Comparison of ENCODE assay signal across 25 cellular contexts in the genomic region with DNA sequence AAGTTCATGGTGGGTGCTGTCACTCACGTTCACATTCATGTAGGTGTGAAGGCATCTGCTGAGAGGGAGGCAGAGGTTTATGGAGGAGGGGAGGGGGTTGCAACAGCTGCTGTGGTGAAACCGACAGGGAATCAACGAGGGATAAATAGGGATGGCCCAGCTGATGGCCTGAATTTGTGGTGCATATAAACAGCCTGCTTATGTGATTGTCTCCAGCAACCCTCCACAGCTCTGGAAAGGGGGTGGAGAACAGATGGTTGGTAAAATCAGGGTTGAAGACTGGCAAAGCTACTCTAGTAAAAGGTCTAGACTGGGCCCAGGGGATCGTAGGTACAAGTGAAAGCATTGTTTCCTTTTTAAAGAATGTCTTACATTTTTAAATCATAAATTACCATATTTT. TPM values are rescaled to one million over a fixed set of nuclear protein-coding genes. Genes with fewer than 3 reads are reported as not detected.
DNase-seq lines count a peak whose midpoint lies in the region; ATAC-seq and TF ChIP-seq lines count a peak whose summit lies in the region.
"Had no signal": no experiment of that assay in that cellular context is flagged by ENCODE, and none has a peak within 500 bp of the region (broad histone marks: within the 10 kb centered on the region; RNA-seq: fewer than 3 reads in every experiment).

No MANE protein-coding gene starts in this region.

- H3K4me2 ChIP-seq in BLaER1, result peak overlapping the region; percentile 48

- H3K9ac ChIP-seq in BLaER1, result 0 out of 2 replicates have a peak overlapping the region, but pooled peaks have one; percentile 5

- no peaks in the 10 kb centered on the region for H4K20me1 ChIP-seq in BLaER1

- H3K36me3 ChIP-seq in BLaER1, result no peaks in the 10 kb centered on the region
- H3K36me3 ChIP-seq: adrenal gland, esophagus squamous epithelium, Peyer's patch, prostate gland had no signal

- TF ChIP-seq CTCF in omental fat pad (IDR thresholded peaks at IDR 0.05), result no peak

- ATAC-seq in HG02973 (IDR thresholded peaks at IDR 0.05; ENCODE audit: unreplicated experiment) (no peak), GM21825 (IDR thresholded peaks at IDR 0.05; ENCODE audit: unreplicated experiment) (no peak), omental fat pad (ENCODE audit: low FRiP score) (no peak)
- ATAC-seq: CD8-positive, alpha-beta T cell; left colon; stimulated activated naive CD8-positive, alpha-beta T cell treated with anti-CD3 and anti-CD28 coated beads, Interleukin-15, amount 100 ng/mL, for 72 hours had no signal

- no peaks in the 10 kb centered on the region for H3K27me3 ChIP-seq in BLaER1
- H3K27me3 ChIP-seq: adrenal gland, esophagus squamous epithelium, Peyer's patch, tibial nerve had no signal

- DNase-seq in NCI-H1694 treated with DMSO at 0.1 percent for 48 hours (lab: John Stamatoyannopoulos, UW) (peak; percentile 87), caudate nucleus (lab: John Stamatoyannopoulos, UW) (peak in 1 of 61 donors; percentile 68), myocyte (ENCODE audit: low read depth) (peak; percentile 92), OCI-M2 (lab: John Stamatoyannopoulos, UW; ENCODE audit: unreplicated experiment) (no peak), omental fat pad (ENCODE audit: low spot score) (no peak)
- DNase-seq: activated CD4-positive, alpha-beta T cell treated with anti-CD3 and anti-CD28 coated beads, Interleukin-2, amount 50 U/mL, for 4 hours; activated naive CD4-positive, alpha-beta T cell treated with anti-CD3 and anti-CD28 coated beads for 36 hours; adrenal gland; CD8-positive, alpha-beta T cell; cortex of kidney; esophagus squamous epithelium; H7; left colon; mammary epithelial cell; NCI-H146; NCI-H526; Peyer's patch; SHP77 treated with DMSO at 0.1 percent for 48 hours; stimulated activated naive CD8-positive, alpha-beta T cell treated with anti-CD3 and anti-CD28 coated beads, Interleukin-15, amount 100 ng/mL, for 72 hours; T-helper 9 cell had no signal

- H3K27ac ChIP-seq in BLaER1, result 0 out of 2 replicates have a peak overlapping the region, but pooled peaks have one; percentile 19
- peak overlapping the region; percentile 46 for H3K27ac ChIP-seq in caudate nucleus (ENCODE audit: low read depth, low read length)
- H3K27ac ChIP-seq: adrenal gland, esophagus squamous epithelium, Peyer's patch, prostate gland, tibial nerve had no signal

- no peak overlapping the region for H3K4me3 ChIP-seq in BLaER1
- H3K4me3 ChIP-seq: adrenal gland, esophagus squamous epithelium, Peyer's patch, prostate gland, tibial nerve had no signal

- peaks cover 56% of the 10 kb centered on the region for H3K4me1 ChIP-seq in BLaER1
- H3K4me1 ChIP-seq: adrenal gland, esophagus squamous epithelium, Peyer's patch, prostate gland had no signal

- peaks cover 24% of the 10 kb centered on the region for H3K9me3 ChIP-seq in BLaER1
- H3K9me3 ChIP-seq: adrenal gland, esophagus squamous epithelium, Peyer's patch, prostate gland had no signal

RNA-seq across cellular contexts. Expression of a gene that starts 53.7 kb away (rescaled TPM):
- total RNA-seq in myocyte (24.6 and 26.3 TPM in 2 replicates), omental fat pad (10 to 100 TPM; 14.5 to 28.2 (median 18.9) TPM)
- 11.7 TPM for polyA plus RNA-seq in myocyte (2012)

RNA-seq across cellular contexts. Expression of a gene that starts 53.8 kb away (rescaled TPM):
- total RNA-seq in myocyte (22.1 and 22.6 TPM in 2 replicates), omental fat pad (10 to 100 TPM in 2 of 4 donors, 1 to 10 TPM in 2; 4.6 to 19.9 (median 10.1) TPM)
- polyA plus RNA-seq in myocyte (2012), result 25.2 TPM

Comparison
In these comparisons a context has a peak if more than half of its experiments do, and no peak if none do; other contexts are left out.
1. DNase-seq: peak in NCI-H1694 treated with DMSO at 0.1 percent for 48 hours (single experiment) and myocyte (single experiment); none in OCI-M2 (single experiment) and omental fat pad (single experiment).